8 cellular contexts compared by ENCODE assay signal in the genomic region with DNA sequence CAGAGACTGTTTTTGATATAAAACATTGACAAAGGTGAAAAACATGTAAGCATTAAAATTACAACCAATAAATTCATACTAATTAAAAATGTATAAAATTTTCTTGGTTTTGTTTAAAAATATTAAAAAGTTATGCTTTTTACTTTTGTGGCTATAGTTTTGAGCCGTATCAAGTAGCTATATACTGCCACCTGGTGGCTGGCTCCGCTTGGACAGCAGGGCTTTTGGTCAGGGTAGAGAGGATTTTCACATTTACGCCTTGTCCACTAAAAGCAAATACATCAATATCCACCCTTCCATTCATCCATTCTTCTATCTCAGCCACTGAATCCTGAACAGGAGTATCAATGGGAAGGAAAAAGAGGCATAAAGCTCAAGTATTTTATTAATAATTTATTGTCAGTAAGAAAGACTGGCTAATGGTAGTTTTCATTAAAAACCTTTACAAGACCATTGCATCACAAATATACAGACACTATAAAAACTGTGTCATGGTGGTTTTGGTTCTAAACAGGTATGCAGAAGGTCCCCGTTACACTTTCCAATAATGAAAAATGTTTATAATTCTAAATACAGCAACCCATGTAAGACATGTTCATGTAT. TPM values are rescaled to one million over a fixed set of nuclear protein-coding genes. Genes with fewer than 3 reads are reported as not detected.
DNase-seq lines count a peak whose midpoint lies in the region; ATAC-seq and TF ChIP-seq lines count a peak whose summit lies in the region.

No MANE protein-coding gene starts in this region.

- ATAC-seq in GM19023 (IDR thresholded peaks at IDR 0.05; ENCODE audit: unreplicated experiment): peak; percentile 62

- peaks cover 75% of the 10 kb centered on the region for H3K79me2 ChIP-seq in mammary epithelial cell (ENCODE audit: insufficient read depth, low read length)

- H3K36me3 ChIP-seq in mammary epithelial cell (ENCODE audit: insufficient read depth, low read length): peaks cover 63% of the 10 kb centered on the region
- peaks cover 4% of the 10 kb centered on the region for H3K36me3 ChIP-seq in kidney epithelial cell (ENCODE audit: control insufficient read depth, insufficient read depth, low read length)

- H3K27me3 ChIP-seq in HL-60 (ENCODE audit: insufficient read depth, poor library complexity, severe bottlenecking) (no peaks in the 10 kb centered on the region), mammary epithelial cell (ENCODE audit: insufficient read depth, low read length) (no peaks in the 10 kb centered on the region), kidney epithelial cell (ENCODE audit: control insufficient read depth, insufficient read depth, low read length) (no peaks in the 10 kb centered on the region)

- no TSS peak for BruUV-seq in mammary epithelial cell (replicated peaks; lab: Mats Ljungman, UMichigan)

- no peak overlapping the region for H3K4me2 ChIP-seq in mammary epithelial cell (ENCODE audit: insufficient read depth, low read depth, low read length)

- CTCF ChIA-PET in mammary epithelial cell (lab: Charles Lee; ENCODE audit: low non-redundant PET): no interaction called here

- H3K4me1 ChIP-seq in mammary epithelial cell (ENCODE audit: insufficient read depth, low read length): no peaks in the 10 kb centered on the region

- in situ Hi-C loops in mammary epithelial cell (cut with MboI; ENCODE audit: low sequenced_read_pairs in 2 of 2): loop anchor here (10.0 to 25.0 kb wide), 2 partner anchors 293 to 300 kb away; no protein-coding TSS in a partner anchor

- H2AFZ ChIP-seq in mammary epithelial cell (ENCODE audit: low read depth, low read length): no peak overlapping the region

- H4K20me1 ChIP-seq in mammary epithelial cell (ENCODE audit: insufficient read depth, low read length): peaks cover 8% of the 10 kb centered on the region

- H3K27ac ChIP-seq in HL-60 (replicated peaks): no peak overlapping the region
- no peak overlapping the region for H3K27ac ChIP-seq in mammary epithelial cell (ENCODE audit: insufficient read depth, low read depth, low read length)

- 30% methylated on average over 4 of the region's 4 CpGs for WGBS in mammary epithelial cell (ENCODE audit: low coverage, missing lambda C conversion rate)

- peak; percentile 61 for TF ChIP-seq CTCF in HL-60 (IDR thresholded peaks at IDR 0.05; ENCODE audit: insufficient read depth, low read length)
- TF ChIP-seq CTCF in mammary epithelial cell (conservative IDR thresholded peaks at IDR 0.05 in 1 of 2, IDR thresholded peaks at IDR 0.05 in 1 of 2; ENCODE audit: extremely low read depth in 1 of 2, insufficient read depth in 1 of 2, low read depth in 1 of 2, low read length in 2 of 2): peak; percentile 76 to 84
- TF ChIP-seq CTCF in kidney epithelial cell (IDR thresholded peaks at IDR 0.05; ENCODE audit: insufficient read depth, low read length, poor library complexity, severe bottlenecking): peak; percentile 82

- H3K9ac ChIP-seq in mammary epithelial cell (ENCODE audit: insufficient read depth, low read length): no peak overlapping the region

- DNase-seq in COLO668 (lab: John Stamatoyannopoulos, UW; ENCODE audit: unreplicated experiment) (peak; percentile 57), HL-60 (ENCODE audit: low read depth in 1 of 2, low spot score in 1 of 2) (peak in 1 of 2 experiments; percentile 41), UCSD-AML1 (lab: John Stamatoyannopoulos, UW; ENCODE audit: unreplicated experiment) (peak; percentile 22), mammary epithelial cell (no peak), kidney epithelial cell (ENCODE audit: low read depth) (no peak), NCI-H774 (lab: John Stamatoyannopoulos, UW) (no peak)
- DNase-seq in stimulated activated CD4-positive, alpha-beta T cell treated with anti-CD3 and anti-CD28 coated beads, Interleukin-4, amount 100 ng/mL, for 24 hours: peak; percentile 66

- no peaks in the 10 kb centered on the region for H3K9me3 ChIP-seq in mammary epithelial cell (replicated peaks; ENCODE audit: insufficient read depth, low read length)

- H3K4me3 ChIP-seq in HL-60 (replicated peaks; ENCODE audit: insufficient read depth, low read length) (no peak overlapping the region), mammary epithelial cell (replicated peaks in 1 of 3; ENCODE audit: insufficient read depth in 1 of 3, low read depth in 2 of 3, low read length in 3 of 3) (no peak overlapping the region), kidney epithelial cell (ENCODE audit: low read depth, low read length) (no peak overlapping the region)

- dilution Hi-C loops in mammary epithelial cell (cut with HindIII; ENCODE audit: low sequenced_read_pairs): loop anchor here (5.0 to 10.0 kb wide), 3 partner anchors 35 to 293 kb away; no protein-coding TSS in a partner anchor

- intact Hi-C loops in mammary epithelial cell (cut with micrococcal nuclease): loop anchor here (1.0 kb wide), 2 partner anchors 114 to 290 kb away; no protein-coding TSS in a partner anchor

RNA-seq across cellular contexts. Expression of a gene that starts 32.1 kb away (rescaled TPM):
- under 1 TPM in 1 of 2 donors, not detected in 1; 0.67 TPM for total RNA-seq in mammary epithelial cell
- 0.16 TPM for polyA plus RNA-seq in mammary epithelial cell
- not detected for polyA minus RNA-seq in mammary epithelial cell
- total RNA-seq in kidney epithelial cell: 0.21 TPM in 1 of 2 replicates, not detected in the other

Comparison
In these comparisons a context has a peak if more than half of its experiments do, and no peak if none do; other contexts are left out.
1. DNase-seq: peak in COLO668 (single experiment), UCSD-AML1 (single experiment) and stimulated activated CD4-positive, alpha-beta T cell treated with anti-CD3 and anti-CD28 coated beads, Interleukin-4, amount 100 ng/mL, for 24 hours (single experiment); none in mammary epithelial cell (single experiment), kidney epithelial cell (single experiment) and NCI-H774 (single experiment).
2. Peak in every context shown above with its lines, with median percentiles within 50 percentile points of each other: CTCF ChIP-seq.